ENCODE assay signal across 13 cellular contexts in genomic region chr1:39507230-39507928, GRCh38. TPM values are rescaled to one million over a fixed set of nuclear protein-coding genes. Genes with fewer than 3 reads are reported as not detected.
DNase-seq lines count a peak whose midpoint lies in the region; FAIRE-seq and TF ChIP-seq lines count a peak whose summit lies in the region.
"Had no signal": no experiment of that assay in that cellular context is flagged by ENCODE, and none has a peak within 500 bp of the region (broad histone marks: within the 10 kb centered on the region; RNA-seq: fewer than 3 reads in every experiment).

No MANE protein-coding gene starts in this region.

- no peak overlapping the region for H3K4me2 ChIP-seq in H1 (ENCODE audit: insufficient read depth in 1 of 2, low read depth in 2 of 2, low read length in 2 of 2)

- no peak overlapping the region for H4K5ac ChIP-seq in H1 (ENCODE audit: insufficient read length, low read depth, low read length)

- no peak overlapping the region for H3K23ac ChIP-seq in H1 (ENCODE audit: insufficient read length)

- WGBS in H1 (ENCODE audit: extremely low coverage in 1 of 2, insufficient coverage in 1 of 2, insufficient read length in 1 of 2, insufficient replicate concordance in 2 of 2, low coverage in 1 of 2, low lambda C conversion rate in 2 of 2, missing lambda C conversion rate in 1 of 2), 2 experiments: 78% methylated on average over 14 of the region's 14 CpGs; no CpG with 5 or more reads in 1 of the 2 experiments
- 85 to 87% methylated on average over 14 of the region's 14 CpGs for WGBS in sigmoid colon, 2 donors

- H2BK120ac ChIP-seq in H1 (replicated peaks; ENCODE audit: low read depth, low read length): no peak overlapping the region

- POLR2A ChIA-PET in H1 (lab: Charles Lee; ENCODE audit: partially characterized antibody): no interaction called here

- TF ChIP-seq RAD21 in H1 (IDR thresholded peaks at IDR 0.05 in 1 of 2, conservative IDR thresholded peaks at IDR 0.05 in 1 of 2; ENCODE audit: low read depth in 2 of 2, low read length in 2 of 2): peak; percentile 60 to 66

- H4K8ac ChIP-seq in H1 (ENCODE audit: extremely low read depth, insufficient read depth, low read length): no peak overlapping the region

- no peak overlapping the region for H2BK20ac ChIP-seq in H1 (ENCODE audit: low read length)

- no peaks in the 10 kb centered on the region for H3K27me3 ChIP-seq in H1 (replicated peaks in 1 of 4; ENCODE audit: control insufficient read depth in 3 of 4, extremely low read depth in 1 of 4, insufficient read depth in 3 of 4, low read length in 3 of 4)
- H3K27me3 ChIP-seq in sigmoid colon: no peaks in the 10 kb centered on the region
- H3K27me3 ChIP-seq in MG63: no peaks in the 10 kb centered on the region

- no peak overlapping the region for H2AK5ac ChIP-seq in H1 (ENCODE audit: low read depth, low read length)

- no peak overlapping the region for H3K9ac ChIP-seq in H1 (replicated peaks in 1 of 4; ENCODE audit: extremely low read depth in 1 of 4, low read depth in 3 of 4, low read length in 3 of 4)

- H3K79me1 ChIP-seq in H1 (ENCODE audit: low read depth, low read length): no peaks in the 10 kb centered on the region

- no peak overlapping the region for H2BK5ac ChIP-seq in H1 (ENCODE audit: low read depth, low read length)

- TF ChIP-seq EP300 in H1 (IDR thresholded peaks at IDR 0.05; ENCODE audit: borderline replicate concordance in 1 of 2, low read depth in 2 of 2, low read length in 2 of 2) (no peak), sigmoid colon (IDR thresholded peaks at IDR 0.05) (no peak)

- intact Hi-C loops in sigmoid colon (cut with DNase I): no loop called here

- H3K23me2 ChIP-seq in H1 (ENCODE audit: low read depth, low read length): no peaks in the 10 kb centered on the region

- DNase-seq in GM12864 (ENCODE audit: low read depth) (no peak), NCI-H2227 treated with DMSO at 0.1 percent for 48 hours (lab: John Stamatoyannopoulos, UW) (peak; percentile 22), H1 (ENCODE audit: low read depth in 1 of 2, low spot score in 2 of 2) (no peak), sigmoid colon (peak; percentile 42), ureter (ENCODE audit: low spot score) (no peak), MG63 (no peak), activated T-cell treated with anti-CD3 and anti-CD28 coated beads for 4 hours (no peak)
- DNase-seq: activated T-cell treated with anti-CD3 and anti-CD28 coated beads, Interleukin-2, amount 50 U/mL, for 72 hours; effector CD8-positive, alpha-beta T cell; left cardiac atrium; T-helper 1 cell had no signal

- no peak overlapping the region for H3K14ac ChIP-seq in H1 (ENCODE audit: insufficient read length)

- H4K91ac ChIP-seq in H1 (replicated peaks; ENCODE audit: insufficient read length, low read length): no peak overlapping the region

- TF ChIP-seq POLR2A in H1 (IDR thresholded peaks at IDR 0.05; ENCODE audit: control extremely low read depth in 1 of 2, low read depth in 2 of 2, low read length in 2 of 2): no peak
- no peak for TF ChIP-seq POLR2A in sigmoid colon (IDR thresholded peaks at IDR 0.05)

- no peak for FAIRE-seq in H1 (lab: Jason Lieb, UNC)

- H3K4me3 ChIP-seq in GM12864 (ENCODE audit: low read depth, low read length) (no peak overlapping the region), H1 (ENCODE audit: extremely low read depth in 1 of 4, insufficient read depth in 2 of 4, low read depth in 3 of 4, low read length in 4 of 4) (no peak overlapping the region), sigmoid colon (no peak overlapping the region), MG63 (no peak overlapping the region)
- H3K4me3 ChIP-seq: skin epidermis had no signal

- TF ChIP-seq CTCF in GM12864 (IDR thresholded peaks at IDR 0.05; ENCODE audit: low read depth, low read length, missing control alignments): peak; percentile 21
- TF ChIP-seq CTCF in H1 (IDR thresholded peaks at IDR 0.05; ENCODE audit: control extremely low read depth in 1 of 3, insufficient read depth in 1 of 3, low read depth in 1 of 3, low read length in 3 of 3): peak; percentile 56 to 70 (median 68)
- no peak for TF ChIP-seq CTCF in sigmoid colon (IDR thresholded peaks at IDR 0.05)

- H3K4ac ChIP-seq in H1 (replicated peaks; ENCODE audit: insufficient read length, low read depth, low read length): no peak overlapping the region

- H3K79me2 ChIP-seq in H1 (ENCODE audit: control insufficient read depth in 1 of 2, insufficient read depth in 2 of 2, low read length in 2 of 2): no peaks in the 10 kb centered on the region

- no peaks in the 10 kb centered on the region for H4K20me1 ChIP-seq in H1 (replicated peaks in 1 of 2; ENCODE audit: control insufficient read depth in 1 of 2, insufficient read depth in 2 of 2, low read length in 2 of 2)

- H2BK12ac ChIP-seq in H1 (ENCODE audit: low read depth, low read length): no peak overlapping the region

- H3K36me3 ChIP-seq in H1 (ENCODE audit: control insufficient read depth in 2 of 4, insufficient read depth in 4 of 4, low read length in 3 of 4) (no peaks in the 10 kb centered on the region), sigmoid colon (no peaks in the 10 kb centered on the region), MG63 (no peaks in the 10 kb centered on the region)

- H3K56ac ChIP-seq in H1 (replicated peaks; ENCODE audit: insufficient read length, low read depth, low read length): no peak overlapping the region

- CTCF ChIA-PET in H1 (lab: Charles Lee; ENCODE audit: partially characterized antibody): interaction anchor here (2.0 kb wide), 1 partner anchor 31 kb away, joined by 12 read pairs; no protein-coding TSS in a partner anchor

- H3K9me3 ChIP-seq in H1 (ENCODE audit: insufficient read depth in 2 of 2, low read depth in 1 of 2, low read length in 1 of 2): peaks cover 0 to under 1% of the 10 kb centered on the region in 2 experiments; a peak in 1 of 4 replicates
- no peaks in the 10 kb centered on the region for H3K9me3 ChIP-seq in sigmoid colon
- no peaks in the 10 kb centered on the region for H3K9me3 ChIP-seq in MG63

- no peaks in the 10 kb centered on the region; a peak in 1 of 7 replicates for H3K4me1 ChIP-seq in H1 (replicated peaks in 1 of 4; ENCODE audit: control insufficient read depth in 3 of 4, insufficient read depth in 4 of 4, low read length in 3 of 4)
- no peaks in the 10 kb centered on the region for H3K4me1 ChIP-seq in sigmoid colon

- H3K27ac ChIP-seq in H1 (ENCODE audit: low read depth, low read length) (no peak overlapping the region), sigmoid colon (no peak overlapping the region)
- H3K27ac ChIP-seq: skin epidermis had no signal

- H2AFZ ChIP-seq in H1 (ENCODE audit: low read length): no peak overlapping the region

- 0 out of 2 replicates have a peak overlapping the region, but pooled peaks have one; percentile 8 for H2BK15ac ChIP-seq in H1 (ENCODE audit: low read length)

- H3K18ac ChIP-seq in H1 (ENCODE audit: extremely low read depth, low read length): no peak overlapping the region

TF ChIP-seq in H1, 55 proteins besides CTCF, POLR2A, EP300 and RAD21:
- TF ChIP-seq, protein P1, sequence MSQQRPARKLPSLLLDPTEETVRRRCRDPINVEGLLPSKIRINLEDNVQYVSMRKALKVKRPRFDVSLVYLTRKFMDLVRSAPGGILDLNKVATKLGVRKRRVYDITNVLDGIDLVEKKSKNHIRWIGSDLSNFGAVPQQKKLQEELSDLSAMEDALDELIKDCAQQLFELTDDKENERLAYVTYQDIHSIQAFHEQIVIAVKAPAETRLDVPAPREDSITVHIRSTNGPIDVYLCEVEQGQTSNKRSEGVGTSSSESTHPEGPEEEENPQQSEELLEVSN (IDR thresholded peaks at IDR 0.05): peak; percentile 43; the same call in 1 of the 2 replicates
- TF ChIP-seq MAX (IDR thresholded peaks at IDR 0.05): peak; percentile 53; the same call in 1 of the 2 replicates
- 0 out of 2 replicates have a peak, but pooled peaks have one; percentile 43 for TF ChIP-seq YY1 (IDR thresholded peaks at IDR 0.05; ENCODE audit: low read depth, low read length)
- no peak for TF ChIP-seq HDAC6 (IDR thresholded peaks at IDR 0.05; ENCODE audit: low read depth, low read length)
- TF ChIP-seq SIRT6 (IDR thresholded peaks at IDR 0.05; ENCODE audit: low read length): no peak
- no peak for TF ChIP-seq CHD1 (IDR thresholded peaks at IDR 0.05; ENCODE audit: low read depth, low read length)

RNA-seq across cellular contexts. Expression of gene BMP8A, which starts 15.9 kb away (rescaled TPM):
- 0.43 and 0.63 TPM in 2 replicates for total RNA-seq in H1 (2021; fragmentation: NEBNext Ultra II Directional; extraction: Animal tissue kit (Norgen Biotek cat#: 25700))
- 0.38 and 0.41 TPM in 2 replicates for polyA plus RNA-seq in H1 (2011; rRNA removed)
- 0.50 TPM for polyA plus RNA-seq in H1 (2011; cell fraction: cytosol; rRNA removed)
- 0.47 TPM for polyA plus RNA-seq in H1 (2011; cell fraction: nucleus; rRNA removed)
- polyA plus RNA-seq in H1 (2012, experiment 1 of 2): 0.24 to 0.32 TPM (median 0.31 TPM) in 3 of 4 replicates, not detected in the other
- polyA plus RNA-seq in H1 (2012, experiment 2 of 2): not detected
- 0.16 TPM for polyA plus RNA-seq in H1 (2013, experiment 1 of 2)
- 0.09 TPM for polyA plus RNA-seq in H1 (2013, experiment 2 of 2)
- 0.09 and 0.22 TPM in 2 replicates for polyA minus RNA-seq in H1 (2011; rRNA and poly(A)+ RNA removed)
- polyA minus RNA-seq in H1 (2011; cell fraction: cytosol; rRNA and poly(A)+ RNA removed): not detected
- polyA minus RNA-seq in H1 (2011; cell fraction: nucleus; rRNA and poly(A)+ RNA removed): 0.40 TPM
- 1 to 10 TPM in 2 of 4 donors, under 1 TPM in 2; 0.27 to 3.2 (median 0.99) TPM for total RNA-seq in sigmoid colon
- under 1 TPM in 2 of 3 donors, not detected in 1; 0.60 to 0.79 TPM for polyA plus RNA-seq in sigmoid colon
- total RNA-seq in ureter: 0.23 TPM
- not detected in 2 replicates for total RNA-seq in MG63 (2014; rRNA removed; shearing (Covaris generic); ENCODE audit: low replicate concordance)
- total RNA-seq: M059J had no signal

Comparison
In these comparisons a context has a peak if more than half of its experiments do, and no peak if none do; other contexts are left out.
1. DNase-seq: peak in NCI-H2227 treated with DMSO at 0.1 percent for 48 hours (single experiment) and sigmoid colon (single experiment); none in GM12864 (single experiment), H1 (0 of 2), ureter (single experiment), MG63 (single experiment) and activated T-cell treated with anti-CD3 and anti-CD28 coated beads for 4 hours (single experiment).
2. CTCF ChIP-seq: peak in GM12864 (single experiment) and H1 (3 of 3); none in sigmoid colon (0 of 4).